14 cellular contexts compared by ENCODE assay signal in the genomic region with DNA sequence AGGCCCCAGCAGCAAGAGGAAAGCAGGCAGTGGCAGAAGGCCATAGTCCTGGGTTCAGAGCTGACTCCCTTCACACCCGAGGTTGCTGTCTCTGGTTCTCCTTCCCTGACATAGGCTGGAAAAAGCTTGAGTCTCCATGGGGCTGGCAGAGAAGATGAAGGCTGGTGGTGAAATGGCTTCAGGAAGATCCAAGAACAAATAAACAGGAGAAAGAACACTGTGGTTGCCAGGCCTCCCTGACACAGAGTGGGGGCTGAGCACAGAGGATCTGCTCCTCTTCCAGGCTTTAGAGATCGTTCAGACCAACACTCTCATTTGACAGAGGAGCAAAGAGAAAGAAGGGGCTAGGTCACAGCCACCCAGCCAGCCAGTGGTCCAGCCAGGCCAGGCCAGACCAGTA. TPM values are rescaled to one million over a fixed set of nuclear protein-coding genes. Genes with fewer than 3 reads are reported as not detected.
A peak's percentile ranks its signal among the peaks of the same experiment; 100 is the strongest.
DNase-seq lines count a peak whose midpoint lies in the region; ATAC-seq and TF ChIP-seq lines count a peak whose summit lies in the region.
"Had no signal": no experiment of that assay in that cellular context is flagged by ENCODE, and none has a peak within 500 bp of the region (broad histone marks: within the 10 kb centered on the region; RNA-seq: fewer than 3 reads in every experiment).

No MANE protein-coding gene starts in this region.

- no peaks in the 10 kb centered on the region for H3K36me3 Mint-ChIP-seq in nephron (ENCODE audit: low read depth)

- no peaks in the 10 kb centered on the region for H3K9me3 Mint-ChIP-seq in nephron
- H3K9me3 Mint-ChIP-seq: mesothelial cell of epicardium had no signal

- H3K4me3 Mint-ChIP-seq in nephron = no peak overlapping the region
- H3K4me3 Mint-ChIP-seq: mesothelial cell of epicardium had no signal

- no peaks in the 10 kb centered on the region for H3K27me3 Mint-ChIP-seq in nephron (ENCODE audit: low read depth)

- peak in 1 of 5 donors; percentile 31 for DNase-seq in heart left ventricle
- DNase-seq in Right ventricle myocardium superior = no peak
- peak; percentile 45 for DNase-seq in choroid plexus epithelial cell (ENCODE audit: low read depth)
- no peak for DNase-seq in DMS79 (lab: John Stamatoyannopoulos, UW)
- DNase-seq in NCI-H1694 (lab: John Stamatoyannopoulos, UW) = no peak
- DNase-seq: amniotic stem cell; C1 segment of cervical spinal cord; foreskin keratinocyte; NCI-H510A; stimulated activated CD4-positive, alpha-beta T cell treated with anti-CD3 and anti-CD28 coated beads, Interleukin-4, amount 100 ng/mL, for 24 hours had no signal

- ATAC-seq in heart left ventricle = no peak
- no peak for ATAC-seq in Right ventricle myocardium superior (ENCODE audit: poor library complexity)
- no peak for ATAC-seq in HG02798 (IDR thresholded peaks at IDR 0.05; ENCODE audit: poor library complexity, unreplicated experiment)
- ATAC-seq: foreskin keratinocyte had no signal

- H3K4me1 ChIP-seq in heart left ventricle = peaks cover 52 to 100% (median 100%) of the 10 kb centered on the region in 12 donors
- H3K4me1 ChIP-seq in urinary bladder (ENCODE audit: insufficient read depth) = no peaks in the 10 kb centered on the region

- no peak for TF ChIP-seq CTCF in heart left ventricle (IDR thresholded peaks at IDR 0.05)
- TF ChIP-seq CTCF in choroid plexus epithelial cell (conservative IDR thresholded peaks at IDR 0.05; ENCODE audit: low read depth, low read length) = no peak
- TF ChIP-seq CTCF in nephron (IDR thresholded peaks at IDR 0.05; ENCODE audit: unreplicated experiment in 3 of 3) = no peak

- H3K27me3 ChIP-seq in heart left ventricle = no peaks in the 10 kb centered on the region
- H3K27me3 ChIP-seq: foreskin keratinocyte had no signal

- peaks cover 66% of the 10 kb centered on the region for H3K4me1 Mint-ChIP-seq in nephron

- H3K27ac ChIP-seq in heart left ventricle = peak overlapping the region in 10 of 12 donors; percentile 47 to 99 (median 97)
- H3K27ac ChIP-seq in urinary bladder (ENCODE audit: low read depth) = peak overlapping the region; percentile 12
- H3K27ac ChIP-seq: foreskin keratinocyte had no signal

- H3K27ac Mint-ChIP-seq in nephron = peak overlapping the region; percentile 31 to 62 (median 37)
- H3K27ac Mint-ChIP-seq: mesothelial cell of epicardium had no signal

- intact Hi-C loops in heart left ventricle (cut with DNase I) = no loop called here
- intact Hi-C loops in Right ventricle myocardium superior (cut with DNase I) = no loop called here

- H3K9me3 ChIP-seq in heart left ventricle = no peaks in the 10 kb centered on the region

- TF ChIP-seq POLR2A in heart left ventricle (IDR thresholded peaks at IDR 0.05) = no peak

- 34 to 53% (median 45%) methylated on average over 2 of the region's 2 CpGs for WGBS in heart left ventricle, 4 donors
- WGBS in urinary bladder = 22% methylated on average over 2 of the region's 2 CpGs

- peaks cover 0 to 25% (median 7%) of the 10 kb centered on the region in 9 donors for H3K36me3 ChIP-seq in heart left ventricle
- no peaks in the 10 kb centered on the region for H3K36me3 ChIP-seq in urinary bladder (ENCODE audit: insufficient read depth)

- no peak overlapping the region for H3K4me3 ChIP-seq in heart left ventricle
- H3K4me3 ChIP-seq in choroid plexus epithelial cell (ENCODE audit: low read depth, low read length) = no peak overlapping the region
- no peak overlapping the region for H3K4me3 ChIP-seq in urinary bladder (ENCODE audit: low read depth, low read length)

RNA-seq across cellular contexts. Expression of a gene that starts 14.3 kb away (rescaled TPM):
- 10 to 100 TPM; 27.4 to 63.0 (median 38.6) TPM for total RNA-seq in heart left ventricle
- polyA plus RNA-seq in heart left ventricle = 10 to 100 TPM; 42.2 to 43.9 TPM
- total RNA-seq in Right ventricle myocardium superior = 35.9 TPM
- total RNA-seq in urinary bladder = 26.8 TPM
- polyA plus RNA-seq in urinary bladder = 92.4 TPM

RNA-seq across cellular contexts. Expression of a gene that starts 32.4 kb away (rescaled TPM):
- total RNA-seq in heart left ventricle (10 to 100 TPM; 17.6 to 68.2 (median 23.9) TPM), Right ventricle myocardium superior (26.8 TPM), urinary bladder (8.6 TPM)
- polyA plus RNA-seq in heart left ventricle (10 to 100 TPM; 13.0 to 16.5 TPM), urinary bladder (31.1 TPM)

RNA-seq across cellular contexts. Expression of a gene that starts 46.7 kb away (rescaled TPM):
- total RNA-seq in heart left ventricle (10 to 100 TPM; 14.5 to 47.8 (median 23.9) TPM), Right ventricle myocardium superior (30.6 TPM), urinary bladder (17.2 TPM)
- polyA plus RNA-seq in heart left ventricle (10 to 100 TPM; 18.6 to 62.1 TPM), urinary bladder (38.7 TPM)
